ENCODE assay signal across 8 cellular contexts in the genomic region with DNA sequence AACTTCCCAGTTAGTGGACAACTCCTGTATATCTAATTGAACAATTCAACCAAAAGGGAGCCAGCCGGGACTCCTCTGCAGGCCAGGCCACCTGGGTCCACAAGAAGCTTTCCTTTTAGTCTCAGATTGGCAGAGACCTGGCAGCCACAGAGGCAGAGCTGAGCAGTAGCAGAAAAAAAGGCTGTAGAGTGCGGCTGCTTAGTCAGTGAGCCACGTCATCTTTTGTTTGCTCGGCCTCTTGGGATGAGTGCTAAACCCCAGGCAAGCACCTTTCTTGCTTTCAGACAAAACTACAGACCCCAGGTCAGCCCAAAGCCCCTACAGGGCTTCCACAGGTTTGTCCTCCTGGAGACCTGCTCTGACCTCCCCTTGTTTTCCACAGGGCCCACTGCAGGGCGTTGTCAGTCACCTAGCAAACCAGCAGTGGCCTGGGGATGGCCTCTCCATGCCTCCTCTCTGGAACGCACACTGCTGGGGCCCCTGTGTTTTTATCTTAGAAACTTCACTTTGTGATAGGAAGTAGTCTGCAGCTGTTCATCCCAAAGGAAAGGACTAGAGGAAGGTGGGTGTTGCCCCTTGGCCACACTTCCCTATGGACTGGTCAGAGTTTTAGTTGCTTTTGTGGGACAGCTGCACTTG. TPM values are rescaled to one million over a fixed set of nuclear protein-coding genes. Genes with fewer than 3 reads are reported as not detected.
DNase-seq lines count a peak whose midpoint lies in the region; ATAC-seq and TF ChIP-seq lines count a peak whose summit lies in the region.

No MANE protein-coding gene starts in this region.

- no peak for TF ChIP-seq CTCF in mammary epithelial cell (conservative IDR thresholded peaks at IDR 0.05 in 1 of 2, IDR thresholded peaks at IDR 0.05 in 1 of 2; ENCODE audit: extremely low read depth in 1 of 2, insufficient read depth in 1 of 2, low read depth in 1 of 2, low read length in 2 of 2)
- no peak for TF ChIP-seq CTCF in lower lobe of right lung (IDR thresholded peaks at IDR 0.05)

- peaks cover 89% of the 10 kb centered on the region for H3K79me2 ChIP-seq in mammary epithelial cell (ENCODE audit: insufficient read depth, low read length)

- ATAC-seq in lower lobe of right lung (peak; percentile 65 to 83), GM19324 (IDR thresholded peaks at IDR 0.05; ENCODE audit: low FRiP score, unreplicated experiment) (no peak)

- H3K27me3 ChIP-seq in mammary epithelial cell (ENCODE audit: insufficient read depth, low read length) = no peaks in the 10 kb centered on the region
- no peaks in the 10 kb centered on the region for H3K27me3 ChIP-seq in lower lobe of right lung (ENCODE audit: low read depth)
- no peaks in the 10 kb centered on the region for H3K27me3 ChIP-seq in effector memory CD4-positive, alpha-beta T cell (replicated peaks; ENCODE audit: control insufficient read depth, insufficient read depth, low read length, poor library complexity, severe bottlenecking)

- BruUV-seq in mammary epithelial cell (replicated peaks; lab: Mats Ljungman, UMichigan) = no TSS peak

- intact Hi-C loops in mammary epithelial cell (cut with micrococcal nuclease) = loop anchor here (5.0 kb wide), 3 partner anchors 52 to 143 kb away; no protein-coding TSS in a partner anchor
- intact Hi-C loops in lower lobe of right lung (cut with DNase I) = no loop called here

- no peak overlapping the region for H3K27ac ChIP-seq in mammary epithelial cell (ENCODE audit: insufficient read depth, low read depth, low read length)
- peak overlapping the region; percentile 55 for H3K27ac ChIP-seq in lower lobe of right lung
- no peak overlapping the region for H3K27ac ChIP-seq in effector memory CD4-positive, alpha-beta T cell (ENCODE audit: insufficient read depth, low read length, poor library complexity, severe bottlenecking)

- no peak overlapping the region for H3K9ac ChIP-seq in mammary epithelial cell (ENCODE audit: insufficient read depth, low read length)

- CTCF ChIA-PET in mammary epithelial cell (lab: Charles Lee; ENCODE audit: low non-redundant PET) = no interaction called here

- in situ Hi-C loops in mammary epithelial cell (cut with MboI; ENCODE audit: low sequenced_read_pairs in 2 of 2) = no loop called here

- DNase-seq in A172 (ENCODE audit: low spot score) (peak; percentile 84), NCI-H1092 treated with DMSO at 0.1 percent for 48 hours (lab: John Stamatoyannopoulos, UW) (peak; percentile 72), mammary epithelial cell (peak; percentile 25), lower lobe of right lung (peak; percentile 64)
- DNase-seq in effector memory CD4-positive, alpha-beta T cell = no peak
- DNase-seq in activated CD8-positive, alpha-beta memory T cell treated with anti-CD3 and anti-CD28 coated beads, Interleukin-2, amount 50 U/mL, for 48 hours = no peak
- DNase-seq in activated CD4-positive, alpha-beta T cell treated with anti-CD3 and anti-CD28 coated beads for 48 hours = no peak

- H3K4me1 ChIP-seq in mammary epithelial cell (ENCODE audit: insufficient read depth, low read length) (peaks cover 66% of the 10 kb centered on the region), lower lobe of right lung (peaks cover 80% of the 10 kb centered on the region)
- no peaks in the 10 kb centered on the region for H3K4me1 ChIP-seq in effector memory CD4-positive, alpha-beta T cell (ENCODE audit: control insufficient read depth, insufficient read depth, low read length, poor library complexity, severe bottlenecking)

- no peak overlapping the region for H2AFZ ChIP-seq in mammary epithelial cell (ENCODE audit: low read depth, low read length)

- no peak overlapping the region for H3K4me2 ChIP-seq in mammary epithelial cell (ENCODE audit: insufficient read depth, low read depth, low read length)

- H3K9me3 ChIP-seq in mammary epithelial cell (replicated peaks; ENCODE audit: insufficient read depth, low read length) (no peaks in the 10 kb centered on the region), lower lobe of right lung (no peaks in the 10 kb centered on the region)
- H3K9me3 ChIP-seq in effector memory CD4-positive, alpha-beta T cell (ENCODE audit: control insufficient read depth, low read length) = no peaks in the 10 kb centered on the region

- WGBS in mammary epithelial cell (ENCODE audit: low coverage, missing lambda C conversion rate) = 58% methylated on average over 6 of the region's 6 CpGs

- dilution Hi-C loops in mammary epithelial cell (cut with HindIII; ENCODE audit: low sequenced_read_pairs) = no loop called here

- H3K36me3 ChIP-seq in mammary epithelial cell (ENCODE audit: insufficient read depth, low read length) = peaks cover 1% of the 10 kb centered on the region
- H3K36me3 ChIP-seq in lower lobe of right lung = peaks cover 8% of the 10 kb centered on the region
- H3K36me3 ChIP-seq in effector memory CD4-positive, alpha-beta T cell (ENCODE audit: control insufficient read depth, insufficient read depth, low read length) = no peaks in the 10 kb centered on the region

- H3K4me3 ChIP-seq in mammary epithelial cell (replicated peaks in 1 of 3; ENCODE audit: insufficient read depth in 1 of 3, low read depth in 2 of 3, low read length in 3 of 3) (no peak overlapping the region), lower lobe of right lung (no peak overlapping the region)
- H3K4me3 ChIP-seq in effector memory CD4-positive, alpha-beta T cell (ENCODE audit: insufficient read depth, low read depth, low read length, poor library complexity, severe bottlenecking) = no peak overlapping the region

- no peaks in the 10 kb centered on the region for H4K20me1 ChIP-seq in mammary epithelial cell (ENCODE audit: insufficient read depth, low read length)

RNA-seq across cellular contexts. Expression of gene SHB, which starts 49.9 kb away (rescaled TPM):
- 15.1 and 19.8 TPM in 2 replicates for total RNA-seq in A172 (2014; rRNA removed; shearing (Covaris generic))
- total RNA-seq in mammary epithelial cell (10 to 100 TPM; 30.5 to 31.5 TPM), lower lobe of right lung (25.3 TPM)
- polyA plus RNA-seq in mammary epithelial cell = 14.9 TPM
- 16.7 TPM for polyA minus RNA-seq in mammary epithelial cell

Comparison
In these comparisons a context has a peak if more than half of its experiments do, and no peak if none do; other contexts are left out.
1. DNase-seq: peak in A172 (single experiment), NCI-H1092 treated with DMSO at 0.1 percent for 48 hours (single experiment), mammary epithelial cell (single experiment) and lower lobe of right lung (single experiment); none in effector memory CD4-positive, alpha-beta T cell (0 of 3), activated CD8-positive, alpha-beta memory T cell treated with anti-CD3 and anti-CD28 coated beads, Interleukin-2, amount 50 U/mL, for 48 hours (single experiment) and activated CD4-positive, alpha-beta T cell treated with anti-CD3 and anti-CD28 coated beads for 48 hours (single experiment).